ENCODE assay signal across 24 cellular contexts in the genomic region with DNA sequence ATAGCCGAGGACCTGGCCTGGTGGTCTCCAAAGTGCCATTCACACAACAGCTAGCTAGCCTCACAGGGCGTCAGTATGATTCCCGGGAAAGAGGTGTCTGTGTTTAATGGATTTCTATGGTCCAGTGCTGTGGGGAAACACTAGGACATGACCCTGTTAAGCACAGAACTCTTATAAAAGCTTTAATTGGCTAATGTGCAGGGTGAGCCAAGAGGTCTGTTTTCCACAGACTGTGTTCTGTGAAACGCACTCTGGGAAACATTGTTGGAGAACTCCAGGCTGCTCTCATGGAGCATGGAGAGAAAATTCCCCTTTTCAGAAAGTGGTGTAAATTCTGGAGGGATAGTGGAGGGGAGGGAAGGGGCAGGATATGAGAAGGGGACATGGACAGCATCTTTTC.
DNase-seq lines count a peak whose midpoint lies in the region; ATAC-seq, FAIRE-seq and TF ChIP-seq lines count a peak whose summit lies in the region.
"Had no signal": no experiment of that assay in that cellular context is flagged by ENCODE, and none has a peak within 500 bp of the region (broad histone marks: within the 10 kb centered on the region; RNA-seq: fewer than 3 reads in every experiment).

No MANE protein-coding gene starts in this region.

- H3K36me3 ChIP-seq in liver (ENCODE audit: control insufficient read depth in 4 of 4, insufficient read depth in 3 of 4, low read depth in 1 of 4, low read length in 3 of 4) (no peaks in the 10 kb centered on the region), HepG2 (replicated peaks in 1 of 2; ENCODE audit: control insufficient read depth in 1 of 2, insufficient read depth in 2 of 2, low read length in 2 of 2) (no peaks in the 10 kb centered on the region), heart right ventricle (no peaks in the 10 kb centered on the region), vagina (no peaks in the 10 kb centered on the region), Karpas-422 (ENCODE audit: insufficient read depth, low read length) (no peaks in the 10 kb centered on the region)

- no peaks in the 10 kb centered on the region for H3K79me2 ChIP-seq in HepG2 (ENCODE audit: insufficient read depth, low read length)
- no peaks in the 10 kb centered on the region for H3K79me2 ChIP-seq in Karpas-422 (ENCODE audit: low read length)

- H3K27me3 ChIP-seq in liver (ENCODE audit: control insufficient read depth in 4 of 4, insufficient read depth in 4 of 4, low read length in 3 of 4) (no peaks in the 10 kb centered on the region), HepG2 (ENCODE audit: control insufficient read depth in 1 of 2, insufficient read depth in 2 of 2, low read length in 2 of 2) (no peaks in the 10 kb centered on the region; a peak in 2 of 5 replicates), heart right ventricle (no peaks in the 10 kb centered on the region), vagina (no peaks in the 10 kb centered on the region), Karpas-422 (ENCODE audit: low read length) (no peaks in the 10 kb centered on the region)

- H3K4me2 ChIP-seq in HepG2 (ENCODE audit: low read depth, low read length) (no peak overlapping the region), Karpas-422 (ENCODE audit: low read depth, low read length, poor library complexity, severe bottlenecking) (no peak overlapping the region)
- H3K4me2 ChIP-seq: A549, GM23338 had no signal

- H3K9me2 ChIP-seq in Karpas-422 (replicated peaks; ENCODE audit: insufficient read depth, low read length) = no peaks in the 10 kb centered on the region

- H3K9ac ChIP-seq in liver (ENCODE audit: low read depth in 1 of 2, low read length in 2 of 2) (no peak overlapping the region), HepG2 (ENCODE audit: insufficient read depth, low read depth, low read length) (no peak overlapping the region), Karpas-422 (ENCODE audit: low read length) (no peak overlapping the region)

- POLR2A ChIA-PET in HepG2 (lab: Yijun Ruan, JAX) = no interaction called here

- in situ Hi-C loops in HepG2 (cut with HindIII; ENCODE audit: extremely low pct_ligation_motif_present, low pct_unique_long_range_greater_than_20kb) = no loop called here

- no peak for TF ChIP-seq EP300 in HepG2 (IDR thresholded peaks at IDR 0.05; ENCODE audit: low read depth in 2 of 2, low read length in 2 of 2)
- TF ChIP-seq EP300 in HepG2 (CRISPR knock-in tag; IDR thresholded peaks at IDR 0.05; ENCODE audit: borderline replicate concordance) = no peak

- no peak for TF ChIP-seq CTCF in liver (IDR thresholded peaks at IDR 0.05; ENCODE audit: low read depth, low read length, missing input control)
- TF ChIP-seq CTCF in HepG2 (CRISPR knock-in tag; IDR thresholded peaks at IDR 0.05) = no peak
- TF ChIP-seq CTCF in heart right ventricle (IDR thresholded peaks at IDR 0.05) = no peak
- no peak for TF ChIP-seq CTCF in vagina (IDR thresholded peaks at IDR 0.05)

- H4K20me1 ChIP-seq in HepG2 (ENCODE audit: insufficient read depth, low read length) = no peaks in the 10 kb centered on the region
- no peaks in the 10 kb centered on the region for H4K20me1 ChIP-seq in Karpas-422 (ENCODE audit: insufficient read depth, low read depth, low read length)

- ATAC-seq in Right ventricle myocardium inferior = peak; percentile 67
- no peak for ATAC-seq in HepG2
- peak in 6 of 8 donors; percentile 25 to 74 (median 46) for ATAC-seq in heart right ventricle
- ATAC-seq: A549, GM23338, HCT116 had no signal

- WGBS in liver = 82% methylated on average over 4 of the region's 4 CpGs
- WGBS in HepG2 (ENCODE audit: low lambda C conversion rate) = 0% methylated on average over 3 of the region's 4 CpGs
- 57 to 67% methylated on average over 4 of the region's 4 CpGs for WGBS in heart right ventricle, 2 donors

- H3K4me1 ChIP-seq in liver (ENCODE audit: control insufficient read depth in 4 of 4, insufficient read depth in 4 of 4, low read length in 3 of 4) = no peaks in the 10 kb centered on the region
- no peaks in the 10 kb centered on the region for H3K4me1 ChIP-seq in HepG2 (ENCODE audit: insufficient read depth, low read length)
- H3K4me1 ChIP-seq in heart right ventricle = peaks cover 0 to 53% (median 37%) of the 10 kb centered on the region in 9 donors
- H3K4me1 ChIP-seq in vagina = peaks cover 30% of the 10 kb centered on the region
- H3K4me1 ChIP-seq in Karpas-422 (ENCODE audit: low read length) = no peaks in the 10 kb centered on the region

- no peak overlapping the region for H2AFZ ChIP-seq in HepG2 (ENCODE audit: low read length)
- no peak overlapping the region for H2AFZ ChIP-seq in Karpas-422 (ENCODE audit: low read length)
- H2AFZ ChIP-seq: GM23338 had no signal

- no peak for TF ChIP-seq POLR2A in HepG2 (IDR thresholded peaks at IDR 0.05; ENCODE audit: insufficient read depth in 1 of 2, low read depth in 2 of 2, low read length in 2 of 2)
- no peak for TF ChIP-seq POLR2A in vagina (IDR thresholded peaks at IDR 0.05)

- no peak for TF ChIP-seq RAD21 in liver (IDR thresholded peaks at IDR 0.05)
- TF ChIP-seq RAD21 in HepG2 (CRISPR knock-in tag; IDR thresholded peaks at IDR 0.05) = no peak

- H3K4me3 ChIP-seq in liver (ENCODE audit: low read depth in 1 of 3, low read length in 3 of 3) (no peak overlapping the region), HepG2 (replicated peaks in 1 of 3; ENCODE audit: insufficient read depth in 1 of 3, low read depth in 2 of 3, low read length in 3 of 3) (no peak overlapping the region), heart right ventricle (no peak overlapping the region), vagina (no peak overlapping the region), Karpas-422 (ENCODE audit: low read length) (no peak overlapping the region)
- H3K4me3 ChIP-seq: A549, GM23338 had no signal

- no peak for DNase-seq in Right ventricle myocardium inferior (ENCODE audit: missing footprints)
- no peak for DNase-seq in cardiac septum (ENCODE audit: low spot score)
- DNase-seq in HepG2 (ENCODE audit: low spot score) = no peak
- no peak for DNase-seq in heart right ventricle
- DNase-seq in vagina (ENCODE audit: extremely low spot score in 2 of 2) = no peak
- no peak for DNase-seq in Karpas-422
- no peak for DNase-seq in NCI-H2196 (lab: John Stamatoyannopoulos, UW; ENCODE audit: unreplicated experiment)
- DNase-seq: 8988T; ACHN; AML-193; C1 segment of cervical spinal cord; Calu3; CD4-positive, alpha-beta memory T cell; COR-L47; DMS53; DMS79 treated with DMSO at 0.1 percent for 48 hours; GF-D8; H9 had no signal

- H3K27ac ChIP-seq in liver (ENCODE audit: low read depth in 1 of 2, low read length in 2 of 2) (no peak overlapping the region), HepG2 (ENCODE audit: extremely low read length, insufficient read depth, low read length) (no peak overlapping the region), heart right ventricle (no peak overlapping the region), vagina (peak overlapping the region; percentile 27), Karpas-422 (ENCODE audit: low read length) (no peak overlapping the region)
- H3K27ac ChIP-seq: A549 had no signal

- intact Hi-C loops in Right ventricle myocardium inferior (cut with DNase I) (loop anchor here (10.0 kb wide), 2 partner anchors 163 to 313 kb away; no protein-coding TSS in a partner anchor), cardiac septum (cut with DNase I) (loop anchor here (10.0 kb wide), 2 partner anchors 467 to 623 kb away; no protein-coding TSS in a partner anchor), HepG2 (cut with micrococcal nuclease; ENCODE audit: unreplicated experiment) (no loop called here), heart right ventricle (cut with DNase I) (loop anchor here in 1 of 10 donors (10.0 kb wide), 1 partner anchor 163 kb away; no protein-coding TSS in a partner anchor), vagina (cut with DNase I) (no loop called here)

- CTCF ChIA-PET in HepG2 (lab: Yijun Ruan, JAX; ENCODE audit: low intra/inter-chr PET ratio, low total read pairs) = no interaction called here

- no peak for FAIRE-seq in HepG2 (lab: Jason Lieb, UNC)
- FAIRE-seq: A549, GM12891, GM18507 had no signal

- no TSS peak for BruUV-seq in HepG2 (replicated peaks; lab: Mats Ljungman, UMichigan)

- H3K9me3 ChIP-seq in liver (ENCODE audit: control insufficient read depth in 4 of 4, low read length in 3 of 4) = no peaks in the 10 kb centered on the region
- H3K9me3 ChIP-seq in HepG2 (ENCODE audit: low read length) = no peaks in the 10 kb centered on the region
- H3K9me3 ChIP-seq in heart right ventricle = no peaks in the 10 kb centered on the region
- no peaks in the 10 kb centered on the region for H3K9me3 ChIP-seq in vagina
- peaks cover 3% of the 10 kb centered on the region; the same call in 1 of the 2 replicates for H3K9me3 ChIP-seq in Karpas-422 (ENCODE audit: low read length)
- H3K9me3 ChIP-seq: A549 had no signal

TF ChIP-seq in liver, 16 proteins besides CTCF, POLR2A, EP300 and RAD21:
- peak; percentile 47 for TF ChIP-seq NR2F2 (IDR thresholded peaks at IDR 0.05)
- TF ChIP-seq YY1 (IDR thresholded peaks at IDR 0.05) = no peak

TF ChIP-seq in HepG2, 621 proteins besides CTCF, POLR2A, EP300 and RAD21 (continues in another document):
- no peak for TF ChIP-seq HNF4A (CRISPR knock-in tag; IDR thresholded peaks at IDR 0.05)
- no peak for TF ChIP-seq TCF7L2 (IDR thresholded peaks at IDR 0.05; ENCODE audit: low read depth, low read length)
- TF ChIP-seq ETV5 (CRISPR knock-in tag; IDR thresholded peaks at IDR 0.05; ENCODE audit: borderline replicate concordance) = no peak
- TF ChIP-seq KLF12 (CRISPR knock-in tag; IDR thresholded peaks at IDR 0.05; ENCODE audit: borderline replicate concordance) = no peak
- TF ChIP-seq, protein P1, sequence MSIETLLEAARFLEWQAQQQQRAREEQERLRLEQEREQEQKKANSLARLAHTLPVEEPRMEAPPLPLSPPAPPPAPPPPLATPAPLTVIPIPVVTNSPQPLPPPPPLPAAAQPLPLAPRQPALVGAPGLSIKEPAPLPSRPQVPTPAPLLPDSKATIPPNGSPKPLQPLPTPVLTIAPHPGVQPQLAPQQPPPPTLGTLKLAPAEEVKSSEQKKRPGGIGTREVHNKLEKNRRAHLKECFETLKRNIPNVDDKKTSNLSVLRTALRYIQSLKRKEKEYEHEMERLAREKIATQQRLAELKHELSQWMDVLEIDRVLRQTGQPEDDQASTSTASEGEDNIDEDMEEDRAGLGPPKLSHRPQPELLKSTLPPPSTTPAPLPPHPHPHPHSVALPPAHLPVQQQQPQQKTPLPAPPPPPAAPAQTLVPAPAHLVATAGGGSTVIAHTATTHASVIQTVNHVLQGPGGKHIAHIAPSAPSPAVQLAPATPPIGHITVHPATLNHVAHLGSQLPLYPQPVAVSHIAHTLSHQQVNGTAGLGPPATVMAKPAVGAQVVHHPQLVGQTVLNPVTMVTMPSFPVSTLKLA (IDR thresholded peaks at IDR 0.05) = no peak
- no peak for TF ChIP-seq MAZ (IDR thresholded peaks at IDR 0.05; ENCODE audit: borderline replicate concordance, low read depth, low read length)
- no peak for TF ChIP-seq MAZ (CRISPR knock-in tag; IDR thresholded peaks at IDR 0.05; ENCODE audit: low read depth)

Comparison
In these comparisons a context has a peak if more than half of its experiments do, and no peak if none do; other contexts are left out.
1. intact Hi-C loops: an anchor here in Right ventricle myocardium inferior (10.0 kb wide) and cardiac septum (10.0 kb wide); none called in HepG2 and vagina.